In genomic region chr3:28905798-28906197, GRCh38 we compare ENCODE assay signal across 31 cellular contexts.
"Had no signal": no experiment of that assay in that cellular context is flagged by ENCODE, and none has a peak within 500 bp of the region (broad histone marks: within the 10 kb centered on the region; RNA-seq: fewer than 3 reads in every experiment).

No MANE protein-coding gene starts in this region.

- DNase-seq: activated B cell treated with CpG ODN at 0.5 μM for 24 hours; activated CD4-positive, alpha-beta T cell treated with anti-CD3 and anti-CD28 coated beads, Interleukin-2, amount 50 U/mL, for 1 hour; activated CD8-positive, alpha-beta memory T cell treated with anti-CD3 and anti-CD28 coated beads, Interleukin-2, amount 10 ng/mL, durations not matched to agents 7 days and 5 days; activated CD8-positive, alpha-beta T cell treated with anti-CD3 and anti-CD28 coated beads, Interleukin-2, amount 10 ng/mL, durations not matched to agents 7 days and 5 days; activated naive CD4-positive, alpha-beta T cell; activated T-cell treated with anti-CD3 and anti-CD28 coated beads, Interleukin-2, amount 50 U/mL, for 48 hours; anterior cingulate cortex; effector CD8-positive, alpha-beta T cell; gastrocnemius medialis; head of caudate nucleus; hypothalamus; immature natural killer cell; kidney; left colon; mammary epithelial cell; naive thymus-derived CD4-positive, alpha-beta T cell; ovary; right lobe of liver; stimulated activated CD4-positive, alpha-beta T cell treated with anti-CD3 and anti-CD28 coated beads, Interleukin-12 subunit alpha, Interleukin-12 subunit beta, amount 100 ng/mL, for 4 hours; stimulated activated CD4-positive, alpha-beta T cell treated with anti-CD3 and anti-CD28 coated beads, Interleukin-4, amount 100 ng/mL, for 1 hour; T-helper 17 cell; T1000; upper lobe of left lung had no signal

- H3K27me3 ChIP-seq: gastrocnemius medialis, ovary, right lobe of liver, upper lobe of left lung, vagina had no signal

- H3K4me3 ChIP-seq: gastrocnemius medialis, ovary, right lobe of liver, skin epidermis, thoracic aorta, upper lobe of left lung, vagina had no signal

- H3K36me3 Mint-ChIP-seq: activated CD8-positive, alpha-beta memory T cell treated with anti-CD3 and anti-CD28 coated beads, Interleukin-2, amount 10 ng/mL, durations not matched to agents 7 days and 5 days; activated naive CD4-positive, alpha-beta T cell treated with anti-CD3 and anti-CD28 coated beads, Interleukin-2, amount 50 U/mL, for 72 hours; immature natural killer cell; mesothelial cell of epicardium; naive thymus-derived CD4-positive, alpha-beta T cell had no signal

- H3K36me3 ChIP-seq: gastrocnemius medialis, ovary, right lobe of liver, thoracic aorta, upper lobe of left lung, vagina had no signal

- H3K27me3 Mint-ChIP-seq: activated B cell treated with CpG ODN at 0.5 μM for 24 hours; activated CD8-positive, alpha-beta memory T cell treated with anti-CD3 and anti-CD28 coated beads, Interleukin-2, amount 10 ng/mL, durations not matched to agents 7 days and 5 days; central memory CD8-positive, alpha-beta T cell; progenitor cell of endocrine pancreas; stimulated activated naive CD8-positive, alpha-beta T cell treated with anti-CD3 and anti-CD28 coated beads, Interleukin-15, Interleukin-2, amounts not matched to agents 100 ng/mL and 50 ng/mL, for 24 hours; T-helper 17 cell had no signal

- H3K4me3 Mint-ChIP-seq: activated B cell treated with CpG ODN at 0.5 μM for 24 hours; activated CD8-positive, alpha-beta memory T cell treated with anti-CD3 and anti-CD28 coated beads, Interleukin-2, amount 10 ng/mL, durations not matched to agents 7 days and 5 days; activated CD8-positive, alpha-beta T cell treated with anti-CD3 and anti-CD28 coated beads, Interleukin-2, amount 10 ng/mL, durations not matched to agents 7 days and 5 days; central memory CD8-positive, alpha-beta T cell; immature natural killer cell; mesothelial cell of epicardium; naive thymus-derived CD4-positive, alpha-beta T cell; stimulated activated naive CD8-positive, alpha-beta T cell treated with anti-CD3 and anti-CD28 coated beads, Interleukin-15, Interleukin-2, amounts not matched to agents 100 ng/mL and 50 ng/mL, for 24 hours; T-helper 17 cell had no signal

- H3K9me3 ChIP-seq: gastrocnemius medialis, ovary, right lobe of liver, thoracic aorta, upper lobe of left lung, vagina had no signal

- H3K4me1 ChIP-seq: right lobe of liver, vagina had no signal

- H3K27ac ChIP-seq: gastrocnemius medialis, ovary, right lobe of liver, skin epidermis, thoracic aorta, upper lobe of left lung, vagina had no signal

- H3K4me1 Mint-ChIP-seq: activated B cell treated with CpG ODN at 0.5 μM for 24 hours; activated CD8-positive, alpha-beta memory T cell treated with anti-CD3 and anti-CD28 coated beads, Interleukin-2, amount 10 ng/mL, durations not matched to agents 7 days and 5 days; central memory CD8-positive, alpha-beta T cell; immature natural killer cell; mesothelial cell of epicardium; naive thymus-derived CD4-positive, alpha-beta T cell; T-helper 17 cell had no signal

- H3K27ac Mint-ChIP-seq: activated B cell treated with CpG ODN at 0.5 μM for 24 hours; activated CD8-positive, alpha-beta memory T cell treated with anti-CD3 and anti-CD28 coated beads, Interleukin-2, amount 10 ng/mL, durations not matched to agents 7 days and 5 days; activated CD8-positive, alpha-beta T cell treated with anti-CD3 and anti-CD28 coated beads, Interleukin-2, amount 10 ng/mL, durations not matched to agents 7 days and 5 days; activated naive CD4-positive, alpha-beta T cell treated with anti-CD3 and anti-CD28 coated beads, Interleukin-2, amount 50 U/mL, for 72 hours; immature natural killer cell; mesothelial cell of epicardium; naive thymus-derived CD4-positive, alpha-beta T cell; progenitor cell of endocrine pancreas; stimulated activated naive CD8-positive, alpha-beta T cell treated with anti-CD3 and anti-CD28 coated beads, Interleukin-15, Interleukin-2, amounts not matched to agents 100 ng/mL and 50 ng/mL, for 24 hours; T-helper 17 cell had no signal
